In the genomic region with DNA sequence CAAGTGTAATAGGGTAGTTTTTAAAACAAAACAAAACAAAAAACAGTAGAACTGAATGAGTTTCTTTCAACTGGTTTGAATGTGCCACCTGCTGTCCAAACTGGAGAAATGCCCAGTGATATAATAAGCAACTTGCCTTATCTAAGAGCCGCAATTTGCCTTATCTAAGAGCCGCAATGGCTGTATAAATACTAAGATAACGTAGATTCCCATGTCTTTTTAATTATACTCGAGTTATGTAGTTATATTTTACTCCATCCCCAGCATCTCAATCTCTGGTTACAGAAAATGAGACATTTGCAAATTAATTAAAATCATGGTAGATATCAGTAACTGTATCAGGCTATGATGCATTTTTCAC, we compare ENCODE assay signal across 8 cellular contexts.
A peak's percentile ranks its signal among the peaks of the same experiment; 100 is the strongest.
DNase-seq lines count a peak whose midpoint lies in the region; ATAC-seq and TF ChIP-seq lines count a peak whose summit lies in the region.

No MANE protein-coding gene starts in this region.

- WGBS in lung, 2 donors, result 17 to 20% methylated on average over 4 of the region's 4 CpGs

- H3K4me1 ChIP-seq in A673 (ENCODE audit: insufficient read depth, low read length, poor library complexity, severe bottlenecking), result peaks cover 87% of the 10 kb centered on the region
- peaks cover 0 to 9% of the 10 kb centered on the region in 2 donors for H3K4me1 ChIP-seq in breast epithelium
- H3K4me1 ChIP-seq in lung (ENCODE audit: control insufficient read depth in 2 of 2, insufficient read depth in 2 of 2, low read length in 2 of 2), result peaks cover 0 to 4% of the 10 kb centered on the region in 2 donors

- no TSS peak for BruUV-seq in A673 (replicated peaks; lab: Mats Ljungman, UMichigan)

- H3K36me3 ChIP-seq in A673 (ENCODE audit: insufficient read depth, low read length, poor library complexity, severe bottlenecking) (no peaks in the 10 kb centered on the region), breast epithelium (no peaks in the 10 kb centered on the region), lung (ENCODE audit: control insufficient read depth in 2 of 2, insufficient read depth in 2 of 2, low read length in 2 of 2) (peaks cover 0 to 4% of the 10 kb centered on the region in 2 donors)

- CTCF ChIA-PET in A673 (lab: Charles Lee) (interaction anchor here (0.7 kb wide), 1 partner anchor 126 kb away, joined by 7 read pairs; no protein-coding TSS in a partner anchor), GM10248 (lab: Yijun Ruan, JAX) (interaction anchor here (0.9 to 1.3 kb wide), 2 partner anchors 17 to 88 kb away, joined by 3 to 4 read pairs; no protein-coding TSS in a partner anchor)

- no peaks in the 10 kb centered on the region for H3K27me3 ChIP-seq in A673 (replicated peaks; ENCODE audit: insufficient read depth, low read depth, low read length, poor library complexity)
- no peaks in the 10 kb centered on the region for H3K27me3 ChIP-seq in breast epithelium
- H3K27me3 ChIP-seq in lung (ENCODE audit: control insufficient read depth, insufficient read depth), result no peaks in the 10 kb centered on the region

- H3K27ac ChIP-seq in A673 (ENCODE audit: low read depth, low read length, poor library complexity, severe bottlenecking) (peak overlapping the region; percentile 38), breast epithelium (no peak overlapping the region), lung (ENCODE audit: low read depth in 1 of 2, low read length in 1 of 2) (no peak overlapping the region)

- POLR2A ChIA-PET in A673 (lab: Charles Lee; ENCODE audit: low non-redundant PET), result interaction anchor here (0.7 kb wide), 1 partner anchor 57 kb away, joined by 3 read pairs; no protein-coding TSS in a partner anchor
- POLR2A ChIA-PET in GM10248 (lab: Yijun Ruan, JAX), result no interaction called here

- TF ChIP-seq CTCF in A673 (conservative IDR thresholded peaks at IDR 0.05; ENCODE audit: low read depth, low read length) (peak; percentile 76), GM10248 (IDR thresholded peaks at IDR 0.05; ENCODE audit: control extremely low read depth, extremely low read depth, low read depth, missing control alignments) (peak; percentile 52), breast epithelium (IDR thresholded peaks at IDR 0.05) (peak; percentile 18 to 45 (median 31)), lung (IDR thresholded peaks at IDR 0.05; ENCODE audit: control extremely low read depth, extremely low read depth) (peak; percentile 37)

- DNase-seq in A673 (ENCODE audit: low spot score) (peak; percentile 77), GM10248 (ENCODE audit: extremely low spot score) (peak; percentile 58), NCI-H2227 (lab: John Stamatoyannopoulos, UW; ENCODE audit: unreplicated experiment) (peak; percentile 58), breast epithelium (ENCODE audit: low spot score in 2 of 2) (no peak), lung (ENCODE audit: low spot score) (no peak)

- no peak overlapping the region for H3K4me3 ChIP-seq in A673 (ENCODE audit: low read depth, low read length, poor library complexity, severe bottlenecking)
- H3K4me3 ChIP-seq in breast epithelium, result no peak overlapping the region
- H3K4me3 ChIP-seq in lung, result no peak overlapping the region

- ATAC-seq in lung (ENCODE audit: insufficient read depth, low FRiP score) (peak; percentile 38), GM18517 (IDR thresholded peaks at IDR 0.05; ENCODE audit: unreplicated experiment) (no peak), GM21423 (IDR thresholded peaks at IDR 0.05; ENCODE audit: unreplicated experiment) (no peak), HG03139 (IDR thresholded peaks at IDR 0.05; ENCODE audit: unreplicated experiment) (no peak)

- no peak for TF ChIP-seq POLR2A in breast epithelium (IDR thresholded peaks at IDR 0.05)

- H3K9me3 ChIP-seq in A673 (ENCODE audit: low read depth, low read length, poor library complexity, severe bottlenecking) (no peaks in the 10 kb centered on the region), breast epithelium (no peaks in the 10 kb centered on the region), lung (ENCODE audit: control insufficient read depth in 2 of 2, insufficient read depth in 1 of 2, low read length in 1 of 2) (peaks cover 0 to 2% of the 10 kb centered on the region in 2 donors)

- intact Hi-C loops in A673 (cut with micrococcal nuclease; ENCODE audit: unreplicated experiment) (loop anchor here (1.0 to 10.0 kb wide), 2 partner anchors 98 to 623 kb away; no protein-coding TSS in a partner anchor), breast epithelium (cut with DNase I; ENCODE audit: low total_unique reads) (no loop called here)

Comparison
In these comparisons a context has a peak if more than half of its experiments do, and no peak if none do; other contexts are left out.
1. DNase-seq: peak in A673 (single experiment), GM10248 (single experiment) and NCI-H2227 (single experiment); none in breast epithelium (0 of 2) and lung (single experiment).
2. Peak in every context shown above with its lines, with median percentiles within 50 percentile points of each other: CTCF ChIP-seq.